Comparison of ENCODE assay signal across 8 cellular contexts in genomic region chr21:34801519-34802132, GRCh38.
DNase-seq lines count a peak whose midpoint lies in the region; ATAC-seq, FAIRE-seq and TF ChIP-seq lines count a peak whose summit lies in the region.

No MANE protein-coding gene starts in this region.

- H3K4me1 Mint-ChIP-seq in T-helper 17 cell (peaks cover 24% of the 10 kb centered on the region), immature natural killer cell (peaks cover 53 to 66% of the 10 kb centered on the region in 2 donors)

- DNase-seq in AG09309 (ENCODE audit: low read depth) (no peak), GM19239 (ENCODE audit: insufficient read length, low spot score) (peak; percentile 44), T-helper 17 cell (no peak), immature natural killer cell (peak; percentile 33 to 44 (median 36)), SK-N-DZ (ENCODE audit: low spot score) (no peak), C1 segment of cervical spinal cord (lab: John Stamatoyannopoulos, UW) (no peak), foreskin melanocyte (no peak)
- no peak for DNase-seq in activated CD4-positive, CD25-positive, alpha-beta regulatory T cell treated with anti-CD3 and anti-CD28 coated beads, Interleukin-2, amount 50 U/mL, for 72 hours

- peak; percentile 73 for FAIRE-seq in GM19239 (lab: Jason Lieb, UNC)

- no peak overlapping the region for H3K4me3 ChIP-seq in AG09309 (ENCODE audit: control insufficient read depth, low read depth, low read length)

- no peak overlapping the region for H3K4me3 Mint-ChIP-seq in T-helper 17 cell
- H3K4me3 Mint-ChIP-seq in immature natural killer cell: peak overlapping the region in 4 of 5 donors; percentile 13 to 62 (median 52)

- ATAC-seq in T-helper 17 cell: no peak

- H3K27me3 Mint-ChIP-seq in T-helper 17 cell (no peaks in the 10 kb centered on the region), immature natural killer cell (ENCODE audit: low read depth in 3 of 3) (peaks cover 0 to 5% (median 5%) of the 10 kb centered on the region in 3 donors)

- H3K36me3 Mint-ChIP-seq in T-helper 17 cell (ENCODE audit: low read depth) (peaks cover 15% of the 10 kb centered on the region), immature natural killer cell (peaks cover 20 to 29% (median 27%) of the 10 kb centered on the region in 3 donors)

- H3K27ac Mint-ChIP-seq in T-helper 17 cell: peak overlapping the region; percentile 54
- peak overlapping the region; percentile 76 to 87 (median 78) for H3K27ac Mint-ChIP-seq in immature natural killer cell

- H3K9me3 ChIP-seq in T-helper 17 cell (ENCODE audit: control insufficient read depth, low read length, poor library complexity, severe bottlenecking): no peaks in the 10 kb centered on the region

- H3K9me3 Mint-ChIP-seq in immature natural killer cell: no peaks in the 10 kb centered on the region

- peak; percentile 19 for TF ChIP-seq CTCF in AG09309 (IDR thresholded peaks at IDR 0.05; ENCODE audit: control insufficient read depth, insufficient read depth, low read depth, low read length, missing control alignments)

Comparison
In these comparisons a context has a peak if more than half of its experiments do, and no peak if none do; other contexts are left out.
1. DNase-seq: peak in GM19239 (single experiment) and immature natural killer cell (3 of 3); none in AG09309 (single experiment), T-helper 17 cell (0 of 3), SK-N-DZ (single experiment), C1 segment of cervical spinal cord (0 of 14), foreskin melanocyte (single experiment) and activated CD4-positive, CD25-positive, alpha-beta regulatory T cell treated with anti-CD3 and anti-CD28 coated beads, Interleukin-2, amount 50 U/mL, for 72 hours (single experiment).